In genomic region chr1:197776348-197777082, GRCh38 we compare ENCODE assay signal across 8 cellular contexts. TPM values are rescaled to one million over a fixed set of nuclear protein-coding genes. Genes with fewer than 3 reads are reported as not detected.
DNase-seq lines count a peak whose midpoint lies in the region; ATAC-seq and TF ChIP-seq lines count a peak whose summit lies in the region.

No MANE protein-coding gene starts in this region.

- no peaks in the 10 kb centered on the region for H3K36me3 ChIP-seq in CD8-positive, alpha-beta T cell (ENCODE audit: insufficient read depth, low read length)
- H3K36me3 ChIP-seq in subcutaneous abdominal adipose tissue (ENCODE audit: control insufficient read depth in 5 of 5, insufficient read depth in 5 of 5, low read length in 5 of 5), result no peaks in the 10 kb centered on the region

- no peaks in the 10 kb centered on the region for H3K27me3 ChIP-seq in CD8-positive, alpha-beta T cell (ENCODE audit: insufficient read depth, low read length)
- no peaks in the 10 kb centered on the region for H3K27me3 ChIP-seq in layer of hippocampus (ENCODE audit: control insufficient read depth, insufficient read depth, low read length)
- no peaks in the 10 kb centered on the region for H3K27me3 ChIP-seq in subcutaneous abdominal adipose tissue (ENCODE audit: control insufficient read depth in 5 of 5, insufficient read depth in 4 of 5, low read length in 5 of 5)

- POLR2A ChIA-PET in CD8-positive, alpha-beta T cell (lab: Charles Lee), result interaction anchor here (0.6 to 1.6 kb wide), 6 partner anchors 14 to 882 kb away, joined by 3 to 5 read pairs (median 3); no protein-coding TSS in a partner anchor

- CTCF ChIA-PET in CD8-positive, alpha-beta T cell (lab: Charles Lee), result interaction anchor here (0.9 kb wide), 1 partner anchor 8 kb away, joined by 4 read pairs; no protein-coding TSS in a partner anchor
- CTCF ChIA-PET in activated naive CD4-positive, alpha-beta T cell treated with anti-CD3 and anti-CD28 coated beads for 36 hours (lab: Charles Lee), result interaction anchor here (0.5 to 2.5 kb wide), 6 partner anchors 53 to 255 kb away, joined by 3 to 13 read pairs (median 3); no protein-coding TSS in a partner anchor

- TF ChIP-seq CTCF in CD8-positive, alpha-beta T cell (IDR thresholded peaks at IDR 0.05), result no peak

- ATAC-seq in CD8-positive, alpha-beta T cell, result peak; percentile 56
- ATAC-seq in GM21423 (IDR thresholded peaks at IDR 0.05; ENCODE audit: unreplicated experiment), result peak; percentile 27

- peak overlapping the region; percentile 97 for H3K27ac Mint-ChIP-seq in CD8-positive, alpha-beta T cell
- peak overlapping the region; percentile 99 for H3K27ac Mint-ChIP-seq in activated naive CD4-positive, alpha-beta T cell treated with anti-CD3 and anti-CD28 coated beads for 36 hours

- DNase-seq in CD8-positive, alpha-beta T cell, result peak in 4 of 7 experiments; percentile 10 to 33 (median 27)
- DNase-seq in LHCN-M2 (ENCODE audit: low read depth), result peak; percentile 70
- peak; percentile 61 for DNase-seq in activated naive CD4-positive, alpha-beta T cell treated with anti-CD3 and anti-CD28 coated beads for 36 hours
- no peak for DNase-seq in inferior parietal cortex (ENCODE audit: extremely low spot score)
- DNase-seq in NCI-H1092 treated with DMSO at 0.1 percent for 48 hours (lab: John Stamatoyannopoulos, UW), result no peak

- peak overlapping the region; percentile 83 for H3K4me3 Mint-ChIP-seq in CD8-positive, alpha-beta T cell
- peak overlapping the region; percentile 74 for H3K4me3 Mint-ChIP-seq in activated naive CD4-positive, alpha-beta T cell treated with anti-CD3 and anti-CD28 coated beads for 36 hours

- peaks cover 13% of the 10 kb centered on the region for H3K36me3 Mint-ChIP-seq in CD8-positive, alpha-beta T cell
- no peaks in the 10 kb centered on the region for H3K36me3 Mint-ChIP-seq in activated naive CD4-positive, alpha-beta T cell treated with anti-CD3 and anti-CD28 coated beads for 36 hours (ENCODE audit: low read depth)

- no peaks in the 10 kb centered on the region for H3K27me3 Mint-ChIP-seq in CD8-positive, alpha-beta T cell (ENCODE audit: low read depth)
- H3K27me3 Mint-ChIP-seq in activated naive CD4-positive, alpha-beta T cell treated with anti-CD3 and anti-CD28 coated beads for 36 hours (ENCODE audit: low read depth), result no peaks in the 10 kb centered on the region

- H3K9ac ChIP-seq in subcutaneous abdominal adipose tissue (ENCODE audit: low read length in 5 of 5), result peak overlapping the region in 1 of 5 donors; percentile 19

- no peak overlapping the region for H3K4me3 ChIP-seq in CD8-positive, alpha-beta T cell (ENCODE audit: low read depth, low read length)
- H3K4me3 ChIP-seq in subcutaneous abdominal adipose tissue (ENCODE audit: low read depth in 1 of 5, low read length in 5 of 5), result no peak overlapping the region

- peaks cover 33% of the 10 kb centered on the region for H3K4me1 ChIP-seq in CD8-positive, alpha-beta T cell (ENCODE audit: insufficient read depth, low read length)
- H3K4me1 ChIP-seq in subcutaneous abdominal adipose tissue (ENCODE audit: control insufficient read depth in 5 of 5, insufficient read depth in 5 of 5, low read length in 5 of 5), result peaks cover 3 to 26% (median 24%) of the 10 kb centered on the region in 5 donors

- no peaks in the 10 kb centered on the region for H3K9me3 ChIP-seq in CD8-positive, alpha-beta T cell (ENCODE audit: low read length)
- H3K9me3 ChIP-seq in subcutaneous abdominal adipose tissue (ENCODE audit: control insufficient read depth in 5 of 5, low read length in 5 of 5), result no peaks in the 10 kb centered on the region

- H3K9me3 Mint-ChIP-seq in CD8-positive, alpha-beta T cell, result no peaks in the 10 kb centered on the region
- H3K9me3 Mint-ChIP-seq in activated naive CD4-positive, alpha-beta T cell treated with anti-CD3 and anti-CD28 coated beads for 36 hours, result no peaks in the 10 kb centered on the region

- H3K4me1 Mint-ChIP-seq in CD8-positive, alpha-beta T cell (ENCODE audit: low read depth), result peaks cover 66% of the 10 kb centered on the region
- peaks cover 62% of the 10 kb centered on the region for H3K4me1 Mint-ChIP-seq in activated naive CD4-positive, alpha-beta T cell treated with anti-CD3 and anti-CD28 coated beads for 36 hours (ENCODE audit: low read depth)

- intact Hi-C loops in CD8-positive, alpha-beta T cell (cut with DNase I, micrococcal nuclease), result loop anchor here (10.0 kb wide), 5 partner anchors 252 to 1158 kb away; no protein-coding TSS in a partner anchor
- intact Hi-C loops in activated naive CD4-positive, alpha-beta T cell treated with anti-CD3 and anti-CD28 coated beads for 36 hours (cut with micrococcal nuclease), result loop anchor here (1.0 to 10.0 kb wide), 17 partner anchors 93 to 1531 kb away; partner anchors contain the start of genes ASPM, C1orf53, LHX9 and NEK7

- H3K27ac ChIP-seq in CD8-positive, alpha-beta T cell (ENCODE audit: low read depth, low read length), result peak overlapping the region; percentile 61
- peak overlapping the region; percentile 59 for H3K27ac ChIP-seq in layer of hippocampus (ENCODE audit: low read depth, low read length)
- peak overlapping the region; percentile 85 for H3K27ac ChIP-seq in subcutaneous abdominal adipose tissue (ENCODE audit: low read depth, low read length)

RNA-seq across cellular contexts. Expression of gene DENND1B, which starts 1.2 kb away (rescaled TPM):
- total RNA-seq in CD8-positive, alpha-beta T cell, result 10 to 100 TPM; 17.6 to 19.6 TPM
- 4.5 and 6.5 TPM in 2 replicates for total RNA-seq in LHCN-M2 (2014; rRNA removed)
- 1.2 TPM for polyA plus RNA-seq in LHCN-M2 (2012)
- total RNA-seq in activated naive CD4-positive, alpha-beta T cell treated with anti-CD3 and anti-CD28 coated beads for 36 hours, result 1 to 10 TPM; 8.9 to 9.7 TPM

Comparison
In these comparisons a context has a peak if more than half of its experiments do, and no peak if none do; other contexts are left out.
1. DNase-seq: peak in CD8-positive, alpha-beta T cell (4 of 7), LHCN-M2 (single experiment) and activated naive CD4-positive, alpha-beta T cell treated with anti-CD3 and anti-CD28 coated beads for 36 hours (single experiment); none in inferior parietal cortex (single experiment) and NCI-H1092 treated with DMSO at 0.1 percent for 48 hours (single experiment).
2. Peak in every context shown above with its lines, with median percentiles within 50 percentile points of each other: H3K27ac ChIP-seq.